Comparison of ENCODE assay signal across 28 cellular contexts in genomic region chr10:114732931-114733330, GRCh38.
"Had no signal": no experiment of that assay in that cellular context is flagged by ENCODE, and none has a peak within 500 bp of the region (broad histone marks: within the 10 kb centered on the region; RNA-seq: fewer than 3 reads in every experiment).

No MANE protein-coding gene starts in this region.

- H3K4me2 ChIP-seq: neural progenitor cell had no signal

- H3K27ac ChIP-seq: neural progenitor cell, neutrophil, ovary, right atrium auricular region, skin epidermis, spleen, suprapubic skin, thoracic aorta, tibial artery, upper lobe of right lung had no signal

- ATAC-seq: natural killer cell; sciatic nerve; stimulated activated effector memory CD8-positive, alpha-beta T cell treated with anti-CD3 and anti-CD28 coated beads, Interleukin-12 subunit alpha, Interleukin-12 subunit beta, amount 100 ng/mL, for 72 hours; upper lobe of right lung had no signal

- H3K9ac ChIP-seq: neural progenitor cell had no signal

- H3K27ac Mint-ChIP-seq: immature natural killer cell; naive B cell; natural killer cell; nephron progenitor cell; neural progenitor cell; progenitor cell of endocrine pancreas; stimulated activated effector memory CD8-positive, alpha-beta T cell treated with anti-CD3 and anti-CD28 coated beads, Interleukin-12 subunit alpha, Interleukin-12 subunit beta, amount 100 ng/mL, for 72 hours; stimulated activated naive CD8-positive, alpha-beta T cell treated with anti-CD3 and anti-CD28 coated beads, Interleukin-15, Interleukin-2, amounts not matched to agents 100 ng/mL and 50 ng/mL, for 24 hours had no signal

- FAIRE-seq: islet of Langerhans, kidney, urothelium cell line had no signal

- H3K27me3 Mint-ChIP-seq: stimulated activated naive CD8-positive, alpha-beta T cell treated with anti-CD3 and anti-CD28 coated beads, Interleukin-15, Interleukin-2, amounts not matched to agents 100 ng/mL and 50 ng/mL, for 24 hours had no signal

- H3K4me1 ChIP-seq: neural progenitor cell, spleen, suprapubic skin, tibial artery, upper lobe of right lung had no signal

- H3K9me3 Mint-ChIP-seq: immature natural killer cell; natural killer cell; neural progenitor cell; stimulated activated effector memory CD8-positive, alpha-beta T cell treated with anti-CD3 and anti-CD28 coated beads, Interleukin-12 subunit alpha, Interleukin-12 subunit beta, amount 100 ng/mL, for 72 hours; stimulated activated naive CD8-positive, alpha-beta T cell treated with anti-CD3 and anti-CD28 coated beads, Interleukin-15, Interleukin-2, amounts not matched to agents 100 ng/mL and 50 ng/mL, for 24 hours had no signal

- H3K9me3 ChIP-seq: neutrophil, ovary, right atrium auricular region, suprapubic skin, thoracic aorta, tibial artery, upper lobe of right lung had no signal

- DNase-seq: head of caudate nucleus; hypothalamus; immature natural killer cell; kidney; naive B cell; natural killer cell; nephron progenitor cell; occipital lobe; ovary; spleen; stimulated activated CD4-positive, alpha-beta T cell treated with anti-CD3 and anti-CD28 coated beads, Interleukin-4, amount 100 ng/mL, for 24 hours; stimulated activated naive CD4-positive, alpha-beta T cell; tibial artery; trophoblast cell; upper lobe of right lung had no signal

- H3K27me3 ChIP-seq: neural progenitor cell, ovary, right atrium auricular region, suprapubic skin, tibial artery, upper lobe of right lung had no signal

- H2AFZ ChIP-seq: neural progenitor cell had no signal

- H3K36me3 ChIP-seq: neural progenitor cell, neutrophil, ovary, right atrium auricular region, spleen, suprapubic skin, thoracic aorta, tibial artery, upper lobe of right lung had no signal

- H3K4me1 Mint-ChIP-seq: immature natural killer cell; naive B cell; natural killer cell; nephron progenitor cell; stimulated activated effector memory CD8-positive, alpha-beta T cell treated with anti-CD3 and anti-CD28 coated beads, Interleukin-12 subunit alpha, Interleukin-12 subunit beta, amount 100 ng/mL, for 72 hours had no signal

- H3K36me3 Mint-ChIP-seq: immature natural killer cell; naive B cell; natural killer cell; neural progenitor cell; stimulated activated effector memory CD8-positive, alpha-beta T cell treated with anti-CD3 and anti-CD28 coated beads, Interleukin-12 subunit alpha, Interleukin-12 subunit beta, amount 100 ng/mL, for 72 hours had no signal

- H3K4me3 ChIP-seq: lung, neural progenitor cell, ovary, right atrium auricular region, skin epidermis, spleen, suprapubic skin, thoracic aorta, tibial artery, upper lobe of right lung had no signal

- H3K4me3 Mint-ChIP-seq: immature natural killer cell; naive B cell; natural killer cell; nephron progenitor cell; neural progenitor cell; stimulated activated effector memory CD8-positive, alpha-beta T cell treated with anti-CD3 and anti-CD28 coated beads, Interleukin-12 subunit alpha, Interleukin-12 subunit beta, amount 100 ng/mL, for 72 hours; stimulated activated naive CD8-positive, alpha-beta T cell treated with anti-CD3 and anti-CD28 coated beads, Interleukin-15, Interleukin-2, amounts not matched to agents 100 ng/mL and 50 ng/mL, for 24 hours had no signal
